In the genomic region with DNA sequence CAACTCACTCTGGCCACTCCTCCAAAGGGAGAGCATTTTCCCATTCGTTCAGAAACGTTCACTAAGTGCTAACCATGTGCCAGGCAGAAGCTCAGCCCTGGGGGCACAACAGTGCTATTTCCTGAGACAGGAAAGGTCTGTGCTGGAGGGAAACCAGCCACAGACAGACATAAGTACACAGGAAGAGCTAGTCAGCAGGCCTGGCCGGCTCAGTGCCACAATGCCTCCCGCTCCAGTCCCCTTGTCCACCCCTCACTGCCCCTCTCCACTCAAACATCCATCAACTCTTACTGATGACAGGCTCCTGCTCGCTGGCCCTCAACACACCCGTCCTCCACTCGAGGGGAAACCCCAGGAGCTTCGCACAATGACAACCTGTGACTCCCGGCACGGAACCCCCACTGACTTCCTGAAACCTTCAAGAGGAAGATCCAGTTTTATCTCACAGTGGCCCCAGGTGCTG, we compare ENCODE assay signal across 1 cellular context.
A peak's percentile ranks its signal among the peaks of the same experiment; 100 is the strongest.
TF ChIP-seq lines count a peak whose summit lies in the region.

No MANE protein-coding gene starts in this region.

TF ChIP-seq in GM12878, 131 proteins besides CTCF, POLR2A, EP300 and RAD21 (continues in another document):
- TF ChIP-seq ZNF622 (IDR thresholded peaks at IDR 0.05) (no peak), BACH1 (IDR thresholded peaks at IDR 0.05; ENCODE audit: borderline replicate concordance) (peak; percentile 51; the same call in 1 of the 2 replicates), NFXL1 (IDR thresholded peaks at IDR 0.05; ENCODE audit: borderline replicate concordance) (no peak), HDGF (IDR thresholded peaks at IDR 0.05) (0 out of 2 replicates have a peak, but pooled peaks have one; percentile 50), SIX5 (IDR thresholded peaks at IDR 0.05; ENCODE audit: low read depth, low read length, severe bottlenecking) (no peak), MYC (IDR thresholded peaks at IDR 0.05; ENCODE audit: insufficient read depth, insufficient read length, insufficient replicate concordance, low read length, severe bottlenecking) (no peak), SPI1 (IDR thresholded peaks at IDR 0.05; ENCODE audit: borderline replicate concordance, insufficient read depth, low read depth, low read length) (no peak), TCF7 (IDR thresholded peaks at IDR 0.05; ENCODE audit: borderline replicate concordance) (no peak), CREB1 (IDR thresholded peaks at IDR 0.05; ENCODE audit: low read depth) (no peak), RAD51 (IDR thresholded peaks at IDR 0.05) (no peak), ZNF207 (IDR thresholded peaks at IDR 0.05; ENCODE audit: borderline replicate concordance) (no peak), SRF (IDR thresholded peaks at IDR 0.05; ENCODE audit: low read depth in 2 of 2, low read length in 2 of 2) (no peak), TBL1XR1 (IDR thresholded peaks at IDR 0.05; ENCODE audit: low read depth, low read length) (0 out of 2 replicates have a peak, but pooled peaks have one; percentile 22), SMAD1 (IDR thresholded peaks at IDR 0.05; ENCODE audit: low read depth, partially characterized antibody) (no peak), ESRRA (IDR thresholded peaks at IDR 0.05; ENCODE audit: low read length) (no peak), RUNX3 (IDR thresholded peaks at IDR 0.05; ENCODE audit: low read length) (no peak), JUNB (IDR thresholded peaks at IDR 0.05) (no peak), TCF3 (IDR thresholded peaks at IDR 0.05; ENCODE audit: borderline replicate concordance, insufficient read depth, low read depth, low read length) (no peak), PML (IDR thresholded peaks at IDR 0.05; ENCODE audit: low read length) (no peak), NR2C2 (IDR thresholded peaks at IDR 0.05; ENCODE audit: borderline replicate concordance, control insufficient read depth, insufficient read length, low read depth) (no peak), EED (IDR thresholded peaks at IDR 0.05; ENCODE audit: low read depth) (no peak), HDAC6 (IDR thresholded peaks at IDR 0.05; ENCODE audit: unreplicated experiment) (no peak), RB1 (IDR thresholded peaks at IDR 0.05; ENCODE audit: borderline replicate concordance) (no peak), BCL11A (IDR thresholded peaks at IDR 0.05; ENCODE audit: low read depth, low read length) (no peak), IKZF2 (IDR thresholded peaks at IDR 0.05) (peak; percentile 36 to 53; a peak in 1 of 4 replicates), SREBF2 (IDR thresholded peaks at IDR 0.05; ENCODE audit: low read length) (no peak), NBN (IDR thresholded peaks at IDR 0.05) (peak; percentile 55; the same call in 1 of the 2 replicates), ZNF274 (IDR thresholded peaks at IDR 0.05; ENCODE audit: insufficient read depth, insufficient read length) (no peak), ZNF24 (IDR thresholded peaks at IDR 0.05) (no peak)
- TF ChIP-seq, protein P1, sequence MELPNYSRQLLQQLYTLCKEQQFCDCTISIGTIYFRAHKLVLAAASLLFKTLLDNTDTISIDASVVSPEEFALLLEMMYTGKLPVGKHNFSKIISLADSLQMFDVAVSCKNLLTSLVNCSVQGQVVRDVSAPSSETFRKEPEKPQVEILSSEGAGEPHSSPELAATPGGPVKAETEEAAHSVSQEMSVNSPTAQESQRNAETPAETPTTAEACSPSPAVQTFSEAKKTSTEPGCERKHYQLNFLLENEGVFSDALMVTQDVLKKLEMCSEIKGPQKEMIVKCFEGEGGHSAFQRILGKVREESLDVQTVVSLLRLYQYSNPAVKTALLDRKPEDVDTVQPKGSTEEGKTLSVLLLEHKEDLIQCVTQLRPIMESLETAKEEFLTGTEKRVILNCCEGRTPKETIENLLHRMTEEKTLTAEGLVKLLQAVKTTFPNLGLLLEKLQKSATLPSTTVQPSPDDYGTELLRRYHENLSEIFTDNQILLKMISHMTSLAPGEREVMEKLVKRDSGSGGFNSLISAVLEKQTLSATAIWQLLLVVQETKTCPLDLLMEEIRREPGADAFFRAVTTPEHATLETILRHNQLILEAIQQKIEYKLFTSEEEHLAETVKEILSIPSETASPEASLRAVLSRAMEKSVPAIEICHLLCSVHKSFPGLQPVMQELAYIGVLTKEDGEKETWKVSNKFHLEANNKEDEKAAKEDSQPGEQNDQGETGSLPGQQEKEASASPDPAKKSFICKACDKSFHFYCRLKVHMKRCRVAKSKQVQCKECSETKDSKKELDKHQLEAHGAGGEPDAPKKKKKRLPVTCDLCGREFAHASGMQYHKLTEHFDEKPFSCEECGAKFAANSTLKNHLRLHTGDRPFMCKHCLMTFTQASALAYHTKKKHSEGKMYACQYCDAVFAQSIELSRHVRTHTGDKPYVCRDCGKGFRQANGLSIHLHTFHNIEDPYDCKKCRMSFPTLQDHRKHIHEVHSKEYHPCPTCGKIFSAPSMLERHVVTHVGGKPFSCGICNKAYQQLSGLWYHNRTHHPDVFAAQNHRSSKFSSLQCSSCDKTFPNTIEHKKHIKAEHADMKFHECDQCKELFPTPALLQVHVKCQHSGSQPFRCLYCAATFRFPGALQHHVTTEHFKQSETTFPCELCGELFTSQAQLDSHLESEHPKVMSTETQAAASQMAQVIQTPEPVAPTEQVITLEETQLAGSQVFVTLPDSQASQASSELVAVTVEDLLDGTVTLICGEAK (IDR thresholded peaks at IDR 0.05; ENCODE audit: borderline replicate concordance): no peak
- TF ChIP-seq, protein P2, sequence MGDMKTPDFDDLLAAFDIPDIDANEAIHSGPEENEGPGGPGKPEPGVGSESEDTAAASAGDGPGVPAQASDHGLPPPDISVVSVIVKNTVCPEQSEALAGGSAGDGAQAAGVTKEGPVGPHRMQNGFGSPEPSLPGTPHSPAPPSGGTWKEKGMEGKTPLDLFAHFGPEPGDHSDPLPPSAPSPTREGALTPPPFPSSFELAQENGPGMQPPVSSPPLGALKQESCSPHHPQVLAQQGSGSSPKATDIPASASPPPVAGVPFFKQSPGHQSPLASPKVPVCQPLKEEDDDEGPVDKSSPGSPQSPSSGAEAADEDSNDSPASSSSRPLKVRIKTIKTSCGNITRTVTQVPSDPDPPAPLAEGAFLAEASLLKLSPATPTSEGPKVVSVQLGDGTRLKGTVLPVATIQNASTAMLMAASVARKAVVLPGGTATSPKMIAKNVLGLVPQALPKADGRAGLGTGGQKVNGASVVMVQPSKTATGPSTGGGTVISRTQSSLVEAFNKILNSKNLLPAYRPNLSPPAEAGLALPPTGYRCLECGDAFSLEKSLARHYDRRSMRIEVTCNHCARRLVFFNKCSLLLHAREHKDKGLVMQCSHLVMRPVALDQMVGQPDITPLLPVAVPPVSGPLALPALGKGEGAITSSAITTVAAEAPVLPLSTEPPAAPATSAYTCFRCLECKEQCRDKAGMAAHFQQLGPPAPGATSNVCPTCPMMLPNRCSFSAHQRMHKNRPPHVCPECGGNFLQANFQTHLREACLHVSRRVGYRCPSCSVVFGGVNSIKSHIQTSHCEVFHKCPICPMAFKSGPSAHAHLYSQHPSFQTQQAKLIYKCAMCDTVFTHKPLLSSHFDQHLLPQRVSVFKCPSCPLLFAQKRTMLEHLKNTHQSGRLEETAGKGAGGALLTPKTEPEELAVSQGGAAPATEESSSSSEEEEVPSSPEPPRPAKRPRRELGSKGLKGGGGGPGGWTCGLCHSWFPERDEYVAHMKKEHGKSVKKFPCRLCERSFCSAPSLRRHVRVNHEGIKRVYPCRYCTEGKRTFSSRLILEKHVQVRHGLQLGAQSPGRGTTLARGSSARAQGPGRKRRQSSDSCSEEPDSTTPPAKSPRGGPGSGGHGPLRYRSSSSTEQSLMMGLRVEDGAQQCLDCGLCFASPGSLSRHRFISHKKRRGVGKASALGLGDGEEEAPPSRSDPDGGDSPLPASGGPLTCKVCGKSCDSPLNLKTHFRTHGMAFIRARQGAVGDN (IDR thresholded peaks at IDR 0.05): peak; percentile 46; the same call in 1 of the 2 replicates
- TF ChIP-seq, protein P3, sequence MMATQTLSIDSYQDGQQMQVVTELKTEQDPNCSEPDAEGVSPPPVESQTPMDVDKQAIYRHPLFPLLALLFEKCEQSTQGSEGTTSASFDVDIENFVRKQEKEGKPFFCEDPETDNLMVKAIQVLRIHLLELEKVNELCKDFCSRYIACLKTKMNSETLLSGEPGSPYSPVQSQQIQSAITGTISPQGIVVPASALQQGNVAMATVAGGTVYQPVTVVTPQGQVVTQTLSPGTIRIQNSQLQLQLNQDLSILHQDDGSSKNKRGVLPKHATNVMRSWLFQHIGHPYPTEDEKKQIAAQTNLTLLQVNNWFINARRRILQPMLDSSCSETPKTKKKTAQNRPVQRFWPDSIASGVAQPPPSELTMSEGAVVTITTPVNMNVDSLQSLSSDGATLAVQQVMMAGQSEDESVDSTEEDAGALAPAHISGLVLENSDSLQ (IDR thresholded peaks at IDR 0.05): peak; percentile 69
- TF ChIP-seq, protein P4, sequence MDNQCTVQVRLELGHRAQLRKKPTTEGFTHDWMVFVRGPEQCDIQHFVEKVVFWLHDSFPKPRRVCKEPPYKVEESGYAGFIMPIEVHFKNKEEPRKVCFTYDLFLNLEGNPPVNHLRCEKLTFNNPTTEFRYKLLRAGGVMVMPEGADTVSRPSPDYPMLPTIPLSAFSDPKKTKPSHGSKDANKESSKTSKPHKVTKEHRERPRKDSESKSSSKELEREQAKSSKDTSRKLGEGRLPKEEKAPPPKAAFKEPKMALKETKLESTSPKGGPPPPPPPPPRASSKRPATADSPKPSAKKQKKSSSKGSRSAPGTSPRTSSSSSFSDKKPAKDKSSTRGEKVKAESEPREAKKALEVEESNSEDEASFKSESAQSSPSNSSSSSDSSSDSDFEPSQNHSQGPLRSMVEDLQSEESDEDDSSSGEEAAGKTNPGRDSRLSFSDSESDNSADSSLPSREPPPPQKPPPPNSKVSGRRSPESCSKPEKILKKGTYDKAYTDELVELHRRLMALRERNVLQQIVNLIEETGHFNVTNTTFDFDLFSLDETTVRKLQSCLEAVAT (IDR thresholded peaks at IDR 0.05): no peak
- TF ChIP-seq, protein P5, sequence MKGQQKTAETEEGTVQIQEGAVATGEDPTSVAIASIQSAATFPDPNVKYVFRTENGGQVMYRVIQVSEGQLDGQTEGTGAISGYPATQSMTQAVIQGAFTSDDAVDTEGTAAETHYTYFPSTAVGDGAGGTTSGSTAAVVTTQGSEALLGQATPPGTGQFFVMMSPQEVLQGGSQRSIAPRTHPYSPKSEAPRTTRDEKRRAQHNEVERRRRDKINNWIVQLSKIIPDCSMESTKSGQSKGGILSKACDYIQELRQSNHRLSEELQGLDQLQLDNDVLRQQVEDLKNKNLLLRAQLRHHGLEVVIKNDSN (IDR thresholded peaks at IDR 0.05; ENCODE audit: borderline replicate concordance, extremely low read length, insufficient read depth, low read depth, low read length): no peak
- TF ChIP-seq, protein P6, sequence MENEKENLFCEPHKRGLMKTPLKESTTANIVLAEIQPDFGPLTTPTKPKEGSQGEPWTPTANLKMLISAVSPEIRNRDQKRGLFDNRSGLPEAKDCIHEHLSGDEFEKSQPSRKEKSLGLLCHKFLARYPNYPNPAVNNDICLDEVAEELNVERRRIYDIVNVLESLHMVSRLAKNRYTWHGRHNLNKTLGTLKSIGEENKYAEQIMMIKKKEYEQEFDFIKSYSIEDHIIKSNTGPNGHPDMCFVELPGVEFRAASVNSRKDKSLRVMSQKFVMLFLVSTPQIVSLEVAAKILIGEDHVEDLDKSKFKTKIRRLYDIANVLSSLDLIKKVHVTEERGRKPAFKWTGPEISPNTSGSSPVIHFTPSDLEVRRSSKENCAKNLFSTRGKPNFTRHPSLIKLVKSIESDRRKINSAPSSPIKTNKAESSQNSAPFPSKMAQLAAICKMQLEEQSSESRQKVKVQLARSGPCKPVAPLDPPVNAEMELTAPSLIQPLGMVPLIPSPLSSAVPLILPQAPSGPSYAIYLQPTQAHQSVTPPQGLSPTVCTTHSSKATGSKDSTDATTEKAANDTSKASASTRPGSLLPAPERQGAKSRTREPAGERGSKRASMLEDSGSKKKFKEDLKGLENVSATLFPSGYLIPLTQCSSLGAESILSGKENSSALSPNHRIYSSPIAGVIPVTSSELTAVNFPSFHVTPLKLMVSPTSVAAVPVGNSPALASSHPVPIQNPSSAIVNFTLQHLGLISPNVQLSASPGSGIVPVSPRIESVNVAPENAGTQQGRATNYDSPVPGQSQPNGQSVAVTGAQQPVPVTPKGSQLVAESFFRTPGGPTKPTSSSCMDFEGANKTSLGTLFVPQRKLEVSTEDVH (IDR thresholded peaks at IDR 0.05; ENCODE audit: low read depth, partially characterized antibody): no peak
- TF ChIP-seq, protein P7, sequence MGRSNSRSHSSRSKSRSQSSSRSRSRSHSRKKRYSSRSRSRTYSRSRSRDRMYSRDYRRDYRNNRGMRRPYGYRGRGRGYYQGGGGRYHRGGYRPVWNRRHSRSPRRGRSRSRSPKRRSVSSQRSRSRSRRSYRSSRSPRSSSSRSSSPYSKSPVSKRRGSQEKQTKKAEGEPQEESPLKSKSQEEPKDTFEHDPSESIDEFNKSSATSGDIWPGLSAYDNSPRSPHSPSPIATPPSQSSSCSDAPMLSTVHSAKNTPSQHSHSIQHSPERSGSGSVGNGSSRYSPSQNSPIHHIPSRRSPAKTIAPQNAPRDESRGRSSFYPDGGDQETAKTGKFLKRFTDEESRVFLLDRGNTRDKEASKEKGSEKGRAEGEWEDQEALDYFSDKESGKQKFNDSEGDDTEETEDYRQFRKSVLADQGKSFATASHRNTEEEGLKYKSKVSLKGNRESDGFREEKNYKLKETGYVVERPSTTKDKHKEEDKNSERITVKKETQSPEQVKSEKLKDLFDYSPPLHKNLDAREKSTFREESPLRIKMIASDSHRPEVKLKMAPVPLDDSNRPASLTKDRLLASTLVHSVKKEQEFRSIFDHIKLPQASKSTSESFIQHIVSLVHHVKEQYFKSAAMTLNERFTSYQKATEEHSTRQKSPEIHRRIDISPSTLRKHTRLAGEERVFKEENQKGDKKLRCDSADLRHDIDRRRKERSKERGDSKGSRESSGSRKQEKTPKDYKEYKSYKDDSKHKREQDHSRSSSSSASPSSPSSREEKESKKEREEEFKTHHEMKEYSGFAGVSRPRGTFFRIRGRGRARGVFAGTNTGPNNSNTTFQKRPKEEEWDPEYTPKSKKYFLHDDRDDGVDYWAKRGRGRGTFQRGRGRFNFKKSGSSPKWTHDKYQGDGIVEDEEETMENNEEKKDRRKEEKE (IDR thresholded peaks at IDR 0.05): no peak
- TF ChIP-seq, protein P8, sequence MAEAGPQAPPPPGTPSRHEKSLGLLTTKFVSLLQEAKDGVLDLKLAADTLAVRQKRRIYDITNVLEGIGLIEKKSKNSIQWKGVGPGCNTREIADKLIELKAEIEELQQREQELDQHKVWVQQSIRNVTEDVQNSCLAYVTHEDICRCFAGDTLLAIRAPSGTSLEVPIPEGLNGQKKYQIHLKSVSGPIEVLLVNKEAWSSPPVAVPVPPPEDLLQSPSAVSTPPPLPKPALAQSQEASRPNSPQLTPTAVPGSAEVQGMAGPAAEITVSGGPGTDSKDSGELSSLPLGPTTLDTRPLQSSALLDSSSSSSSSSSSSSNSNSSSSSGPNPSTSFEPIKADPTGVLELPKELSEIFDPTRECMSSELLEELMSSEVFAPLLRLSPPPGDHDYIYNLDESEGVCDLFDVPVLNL (IDR thresholded peaks at IDR 0.05; ENCODE audit: low read depth, low read length): no peak
